8 cellular contexts compared by ENCODE assay signal in genomic region chr9:129110740-129111142, GRCh38. TPM values are rescaled to one million over a fixed set of nuclear protein-coding genes. Genes with fewer than 3 reads are reported as not detected.
A peak's percentile ranks its signal among the peaks of the same experiment; 100 is the strongest.
DNase-seq lines count a peak whose midpoint lies in the region; ATAC-seq and TF ChIP-seq lines count a peak whose summit lies in the region.

CRAT (minus strand) TSS chr9:129110793; CDS start chr9:129110509, 284 bp downstream.

- no peaks in the 10 kb centered on the region for H3K9me3 Mint-ChIP-seq in nephron progenitor cell

- peak within 1 kb of the TSS; percentile 96 for H3K27ac Mint-ChIP-seq in nephron progenitor cell

- H3K4me3 Mint-ChIP-seq in nephron progenitor cell = peak within 1 kb of the TSS; percentile 95

- H3K4me1 Mint-ChIP-seq in nephron progenitor cell = peaks cover 56% of the 10 kb centered on the region

- H3K27me3 ChIP-seq in H7 (ENCODE audit: control insufficient read depth, insufficient read depth, low read length) = peaks cover 12% of the 10 kb centered on the region

- ATAC-seq in stimulated activated naive CD8-positive, alpha-beta T cell treated with anti-CD3 and anti-CD28 coated beads, Interleukin-15, Interleukin-2, amounts not matched to agents 100 U/mL and 50 U/mL, for 24 hours = peak; percentile 86

- no peaks in the 10 kb centered on the region for H3K36me3 ChIP-seq in H7 (replicated peaks; ENCODE audit: control insufficient read depth, insufficient read depth, low read length)

- no peak for TF ChIP-seq CTCF in fibroblast of the aortic adventitia (IDR thresholded peaks at IDR 0.05; ENCODE audit: insufficient read depth, low read length)
- no peak for TF ChIP-seq CTCF in nephron progenitor cell (IDR thresholded peaks at IDR 0.05)

- no peaks in the 10 kb centered on the region for H3K36me3 Mint-ChIP-seq in nephron progenitor cell (ENCODE audit: low read depth)

- peak within 1 kb of the TSS; percentile 84 for H3K4me3 ChIP-seq in H7 (ENCODE audit: insufficient read depth, low read depth, low read length)
- peak within 1 kb of the TSS; percentile 88 for H3K4me3 ChIP-seq in fibroblast of the aortic adventitia (ENCODE audit: low read depth, low read length)

- H3K27me3 Mint-ChIP-seq in nephron progenitor cell (ENCODE audit: low read depth, poor library complexity) = peaks cover 22% of the 10 kb centered on the region

- DNase-seq in ELF-1 (ENCODE audit: low read depth, low spot score) (peak; percentile 87), H7 (peak; percentile 100), M059J (ENCODE audit: low read depth) (peak; percentile 91), SHP77 (lab: John Stamatoyannopoulos, UW) (peak; percentile 81 to 91), activated gamma-delta T cell (lab: John Stamatoyannopoulos, UW) (peak; percentile 97), fibroblast of the aortic adventitia (ENCODE audit: low read depth) (peak; percentile 92), nephron progenitor cell (peak; percentile 98)
- DNase-seq in stimulated activated naive CD8-positive, alpha-beta T cell treated with anti-CD3 and anti-CD28 coated beads, Interleukin-15, Interleukin-2, amounts not matched to agents 100 U/mL and 50 U/mL, for 24 hours = peak; percentile 98

RNA-seq across cellular contexts. Expression of gene CRAT, which starts in this region (rescaled TPM):
- 13.6 and 14.9 TPM in 2 replicates for total RNA-seq in H7 (2014; rRNA removed; shearing (Covaris generic))
- 39.3 and 46.0 TPM in 2 replicates for total RNA-seq in M059J (2014; rRNA removed; shearing (Covaris generic))
- 21.3 and 66.0 TPM in 2 replicates for total RNA-seq in fibroblast of the aortic adventitia (ENCODE audit: low replicate concordance)

Comparison
In these comparisons a context has a peak if more than half of its experiments do, and no peak if none do; other contexts are left out.
1. Peak in every context shown above with its lines: DNase-seq, ATAC-seq and H3K4me3 ChIP-seq.